14 cellular contexts compared by ENCODE assay signal in the genomic region with DNA sequence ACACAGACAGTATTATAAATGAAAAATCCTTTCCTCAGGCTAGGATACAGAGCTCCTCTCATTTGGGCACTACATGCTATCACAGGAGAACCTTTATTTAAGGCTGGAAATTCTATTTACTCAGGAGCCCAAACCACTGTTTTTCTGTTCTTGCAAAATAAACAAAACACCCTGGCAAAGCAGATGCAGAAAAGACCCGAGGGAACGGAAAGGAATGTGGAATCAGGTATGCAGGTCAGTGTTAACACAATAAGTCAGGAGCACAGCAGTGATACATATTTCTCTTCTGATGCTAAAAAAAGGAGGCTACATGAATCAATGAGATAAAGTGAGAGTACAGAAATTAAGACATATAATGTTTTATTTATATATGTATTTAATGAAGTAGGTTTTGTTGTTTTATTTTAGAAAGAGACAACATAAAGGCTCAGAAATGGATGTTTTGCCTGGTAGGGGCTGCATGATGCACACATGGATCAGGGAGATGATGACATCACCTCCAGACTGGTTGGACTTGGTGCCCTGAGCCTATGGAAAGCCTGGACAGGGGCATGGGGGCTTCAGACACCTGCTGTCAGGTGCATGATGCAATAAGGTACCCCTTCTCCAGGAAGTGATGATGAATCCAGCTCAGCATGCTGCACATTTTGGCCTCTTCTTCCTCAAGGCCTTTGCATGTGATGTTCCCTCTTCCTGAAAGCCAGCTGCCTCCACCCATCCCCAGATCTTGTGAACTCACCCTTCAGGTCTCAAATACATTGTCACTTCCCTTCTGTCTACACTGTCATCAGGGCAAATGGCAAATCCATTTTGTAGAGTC. TPM values are rescaled to one million over a fixed set of nuclear protein-coding genes. Genes with fewer than 3 reads are reported as not detected.
"Had no signal": no experiment of that assay in that cellular context is flagged by ENCODE, and none has a peak within 500 bp of the region (broad histone marks: within the 10 kb centered on the region; RNA-seq: fewer than 3 reads in every experiment).

No MANE protein-coding gene starts in this region.

- H3K27me3 Mint-ChIP-seq: activated naive CD8-positive, alpha-beta T cell treated with anti-CD3 and anti-CD28 coated beads for 36 hours had no signal

- H3K9me3 Mint-ChIP-seq: activated naive CD8-positive, alpha-beta T cell treated with anti-CD3 and anti-CD28 coated beads for 36 hours; activated T-cell treated with anti-CD3 and anti-CD28 coated beads, Interleukin-2, amount 50 U/mL, for 24 hours; neural crest cell had no signal

- H3K4me1 Mint-ChIP-seq: activated CD8-positive, alpha-beta memory T cell treated with anti-CD3 and anti-CD28 coated beads, Interleukin-2, amount 10 ng/mL, durations not matched to agents 7 days and 5 days; activated naive CD8-positive, alpha-beta T cell treated with anti-CD3 and anti-CD28 coated beads for 36 hours had no signal

- H3K4me3 ChIP-seq: ovary, skin epidermis, tibial nerve had no signal

- H3K36me3 ChIP-seq: ovary, tibial nerve had no signal

- FAIRE-seq: colon had no signal

- H3K27ac Mint-ChIP-seq: activated CD8-positive, alpha-beta memory T cell treated with anti-CD3 and anti-CD28 coated beads, Interleukin-2, amount 10 ng/mL, durations not matched to agents 7 days and 5 days; activated naive CD8-positive, alpha-beta T cell treated with anti-CD3 and anti-CD28 coated beads for 36 hours; activated T-cell treated with anti-CD3 and anti-CD28 coated beads, Interleukin-2, amount 50 U/mL, for 24 hours had no signal

- H3K27me3 ChIP-seq: ovary, tibial nerve had no signal

- H3K36me3 Mint-ChIP-seq: activated CD8-positive, alpha-beta memory T cell treated with anti-CD3 and anti-CD28 coated beads, Interleukin-2, amount 10 ng/mL, durations not matched to agents 7 days and 5 days; activated naive CD8-positive, alpha-beta T cell treated with anti-CD3 and anti-CD28 coated beads for 36 hours had no signal

- DNase-seq: activated CD4-positive, alpha-beta T cell treated with anti-CD3 and anti-CD28 coated beads, Interleukin-2, amount 50 U/mL, for 48 hours; activated CD4-positive, CD25-positive, alpha-beta regulatory T cell treated with anti-CD3 and anti-CD28 coated beads, Interleukin-2, amount 50 U/mL, for 72 hours; activated CD8-positive, alpha-beta memory T cell treated with anti-CD3 and anti-CD28 coated beads, Interleukin-2, amount 10 ng/mL, durations not matched to agents 7 days and 5 days; activated gamma-delta T cell treated with Interleukin-2 at 50 U/mL for 16 hours; activated naive CD8-positive, alpha-beta T cell treated with anti-CD3 and anti-CD28 coated beads for 36 hours; activated T-cell treated with anti-CD3 and anti-CD28 coated beads, Interleukin-2, amount 50 U/mL, for 24 hours; aorta; left ventricle myocardium superior; ovary had no signal

- ATAC-seq: activated CD8-positive, alpha-beta memory T cell treated with anti-CD3 and anti-CD28 coated beads, Interleukin-2, amount 10 ng/mL, durations not matched to agents 7 days and 5 days; left ventricle myocardium superior had no signal

- H3K4me3 Mint-ChIP-seq: activated CD8-positive, alpha-beta memory T cell treated with anti-CD3 and anti-CD28 coated beads, Interleukin-2, amount 10 ng/mL, durations not matched to agents 7 days and 5 days; activated naive CD8-positive, alpha-beta T cell treated with anti-CD3 and anti-CD28 coated beads for 36 hours; activated T-cell treated with anti-CD3 and anti-CD28 coated beads, Interleukin-2, amount 50 U/mL, for 24 hours; neural crest cell had no signal

RNA-seq across cellular contexts. Expression of a gene that starts 19.0 kb away (rescaled TPM):
- total RNA-seq: activated CD8-positive, alpha-beta memory T cell treated with anti-CD3 and anti-CD28 coated beads, Interleukin-2, amount 10 ng/mL, durations not matched to agents 7 days and 5 days; activated naive CD8-positive, alpha-beta T cell treated with anti-CD3 and anti-CD28 coated beads for 36 hours; T-helper 2 cell treated with Interferon-gamma antibody and Interleukin-4, amounts not matched to agents 100 ng/mL and 5 ng/mL, for 36 hours had no signal
